In genomic region chr12:42143401-42144173, GRCh38 we compare ENCODE assay signal across 8 cellular contexts. TPM values are rescaled to one million over a fixed set of nuclear protein-coding genes. Genes with fewer than 3 reads are reported as not detected.
A peak's percentile ranks its signal among the peaks of the same experiment; 100 is the strongest.
DNase-seq lines count a peak whose midpoint lies in the region; ATAC-seq and TF ChIP-seq lines count a peak whose summit lies in the region.

No MANE protein-coding gene starts in this region.

- H3K4me2 ChIP-seq in OCI-LY1 (ENCODE audit: low read length) = peak overlapping the region; percentile 86

- peak overlapping the region; percentile 58 for H2AFZ ChIP-seq in OCI-LY1 (ENCODE audit: low read length)

- H3K4me3 ChIP-seq in OCI-LY1 (ENCODE audit: low read depth, low read length, poor library complexity, severe bottlenecking) (peak overlapping the region; percentile 98), coronary artery (peak overlapping the region; percentile 85), mononuclear cell (ENCODE audit: low read length) (peak overlapping the region; percentile 69)

- POLR2A ChIA-PET in CD4-positive, alpha-beta T cell (lab: Charles Lee) = interaction anchor here (1.8 kb wide), 1 partner anchor 183 kb away, joined by 11 read pairs; the partner anchor contains the start of genes PPHLN1 and ZCRB1

- TF ChIP-seq CTCF in CD4-positive, alpha-beta T cell (IDR thresholded peaks at IDR 0.05) = no peak
- TF ChIP-seq CTCF in OCI-LY1 (IDR thresholded peaks at IDR 0.05; ENCODE audit: low read length) (no peak; the same call in 1 of the 2 replicates), coronary artery (IDR thresholded peaks at IDR 0.05) (no peak)

- H4K20me1 ChIP-seq in OCI-LY1 (ENCODE audit: insufficient read depth, low read length) = no peaks in the 10 kb centered on the region

- H3K9me2 ChIP-seq in OCI-LY1 (ENCODE audit: low read depth, low read length) = no peaks in the 10 kb centered on the region

- H3K4me1 ChIP-seq in OCI-LY1 (ENCODE audit: insufficient read depth, low read length, severe bottlenecking) (peaks cover 63% of the 10 kb centered on the region), mononuclear cell (ENCODE audit: insufficient read depth, low read length) (peaks cover 27% of the 10 kb centered on the region)

- H3K9ac ChIP-seq in OCI-LY1 (ENCODE audit: low read length) = peak overlapping the region; percentile 97

- peak overlapping the region; percentile 95 for H3K4me3 Mint-ChIP-seq in CD4-positive, alpha-beta T cell

- H3K9me3 Mint-ChIP-seq in CD4-positive, alpha-beta T cell = no peaks in the 10 kb centered on the region

- no peaks in the 10 kb centered on the region for H3F3A ChIP-seq in OCI-LY1 (ENCODE audit: insufficient read depth, low read length)

- H3K36me3 Mint-ChIP-seq in CD4-positive, alpha-beta T cell (ENCODE audit: low read depth) = peaks cover 9% of the 10 kb centered on the region

- H3K79me2 ChIP-seq in OCI-LY1 (ENCODE audit: insufficient read depth, low read length) = peaks cover 55% of the 10 kb centered on the region

- no peaks in the 10 kb centered on the region for H3K27me3 ChIP-seq in CD4-positive, alpha-beta T cell (ENCODE audit: control insufficient read depth, insufficient read depth, low read length)
- H3K27me3 ChIP-seq in OCI-LY1 (ENCODE audit: insufficient read depth, low read length) (no peaks in the 10 kb centered on the region), mononuclear cell (ENCODE audit: insufficient read depth, low read length) (no peaks in the 10 kb centered on the region)

- no peak for ATAC-seq in CD4-positive, alpha-beta T cell (ENCODE audit: poor library complexity)
- ATAC-seq in GM19328 (IDR thresholded peaks at IDR 0.05; ENCODE audit: unreplicated experiment) (peak; percentile 5), HG02973 (IDR thresholded peaks at IDR 0.05; ENCODE audit: unreplicated experiment) (no peak)

- H3K27me3 Mint-ChIP-seq in CD4-positive, alpha-beta T cell = no peaks in the 10 kb centered on the region

- intact Hi-C loops in CD4-positive, alpha-beta T cell (cut with DNase I, micrococcal nuclease) = loop anchor here (2.0 to 5.0 kb wide), 4 partner anchors 41 to 183 kb away; partner anchors contain the start of genes PPHLN1 (in 1 of the 2), YAF2 (in 1 of the 2) and ZCRB1 (in 1 of the 2)

- no peak overlapping the region for H3K27ac ChIP-seq in CD4-positive, alpha-beta T cell (ENCODE audit: low read depth, low read length)
- H3K27ac ChIP-seq in OCI-LY1 (ENCODE audit: low read depth, low read length, poor library complexity, severe bottlenecking) (peak overlapping the region; percentile 88), coronary artery (peak overlapping the region; percentile 81 to 92)

- no peaks in the 10 kb centered on the region for H3K9me3 ChIP-seq in CD4-positive, alpha-beta T cell (ENCODE audit: control insufficient read depth, low read length)
- no peaks in the 10 kb centered on the region for H3K9me3 ChIP-seq in OCI-LY1 (ENCODE audit: low read length)
- H3K9me3 ChIP-seq in mononuclear cell (ENCODE audit: low read depth, low read length) = no peaks in the 10 kb centered on the region

- peak overlapping the region; percentile 79 for H3K27ac Mint-ChIP-seq in CD4-positive, alpha-beta T cell

- no peak for DNase-seq in CD4-positive, alpha-beta T cell
- DNase-seq in coronary artery (ENCODE audit: low spot score) = no peak
- no peak for DNase-seq in effector CD4-positive, alpha-beta T cell
- DNase-seq in activated CD8-positive, alpha-beta memory T cell treated with anti-CD3 and anti-CD28 coated beads, Interleukin-2, amount 50 U/mL, for 4 hours = no peak

- no peaks in the 10 kb centered on the region for H3K36me3 ChIP-seq in OCI-LY1 (ENCODE audit: insufficient read depth, low read length)

- H3K4me1 Mint-ChIP-seq in CD4-positive, alpha-beta T cell (ENCODE audit: low read depth) = peaks cover 52% of the 10 kb centered on the region

- CTCF ChIA-PET in CD4-positive, alpha-beta T cell (lab: Charles Lee) = no interaction called here

RNA-seq across cellular contexts. Expression of gene GXYLT1, which starts 1.1 kb away (rescaled TPM):
- 1 to 10 TPM; 8.0 to 8.2 TPM for total RNA-seq in CD4-positive, alpha-beta T cell
- 6.5 TPM for total RNA-seq in mononuclear cell
